ENCODE assay signal across 8 cellular contexts in genomic region chr9:127966416-127967150, GRCh38. TPM values are rescaled to one million over a fixed set of nuclear protein-coding genes. Genes with fewer than 3 reads are reported as not detected.
A peak's percentile ranks its signal among the peaks of the same experiment; 100 is the strongest.
DNase-seq lines count a peak whose midpoint lies in the region; ATAC-seq and TF ChIP-seq lines count a peak whose summit lies in the region.

No MANE protein-coding gene starts in this region.

- TF ChIP-seq CTCF in heart right ventricle (IDR thresholded peaks at IDR 0.05) (no peak), adrenal gland (IDR thresholded peaks at IDR 0.05) (no peak), mucosa of descending colon (IDR thresholded peaks at IDR 0.05) (no peak)

- H3K36me3 ChIP-seq in heart right ventricle (no peaks in the 10 kb centered on the region), adrenal gland (replicated peaks in 1 of 2) (no peaks in the 10 kb centered on the region), mucosa of descending colon (ENCODE audit: low read depth) (no peaks in the 10 kb centered on the region), urinary bladder (ENCODE audit: insufficient read depth) (no peaks in the 10 kb centered on the region)

- intact Hi-C loops in heart right ventricle (cut with DNase I): loop anchor here in 1 of 10 donors (10.0 kb wide), 1 partner anchor 1278 kb away; no protein-coding TSS in a partner anchor
- intact Hi-C loops in Right ventricle myocardium inferior (cut with DNase I): no loop called here
- intact Hi-C loops in adrenal gland (cut with DNase I): no loop called here
- intact Hi-C loops in mucosa of descending colon (cut with DNase I, micrococcal nuclease): no loop called here

- peaks cover 51 to 97% (median 92%) of the 10 kb centered on the region in 9 donors for H3K4me1 ChIP-seq in heart right ventricle
- peaks cover 89 to 100% of the 10 kb centered on the region in 2 donors for H3K4me1 ChIP-seq in adrenal gland (replicated peaks in 1 of 2)
- H3K4me1 ChIP-seq in mucosa of descending colon (ENCODE audit: low read depth): peaks cover 75% of the 10 kb centered on the region
- H3K4me1 ChIP-seq in urinary bladder (ENCODE audit: insufficient read depth): no peaks in the 10 kb centered on the region

- 58 to 67% methylated on average over 8 of the region's 8 CpGs for WGBS in heart right ventricle, 2 donors
- WGBS in adrenal gland, 4 donors: 55 to 72% (median 66%) methylated on average over 3 to 8 of the region's 8 CpGs
- WGBS in urinary bladder: 48% methylated on average over 8 of the region's 8 CpGs

- H3K9me3 ChIP-seq in heart right ventricle: no peaks in the 10 kb centered on the region
- no peaks in the 10 kb centered on the region for H3K9me3 ChIP-seq in adrenal gland (replicated peaks in 1 of 3)
- H3K9me3 ChIP-seq in mucosa of descending colon: no peaks in the 10 kb centered on the region

- no peak for TF ChIP-seq POLR2A in adrenal gland (IDR thresholded peaks at IDR 0.05)

- peak overlapping the region in 9 of 10 donors; percentile 76 to 93 (median 88) for H3K27ac ChIP-seq in heart right ventricle
- H3K27ac ChIP-seq in adrenal gland: peak overlapping the region; percentile 35 to 95 (median 91)
- peak overlapping the region; percentile 44 for H3K27ac ChIP-seq in urinary bladder (ENCODE audit: low read depth)

- DNase-seq in heart right ventricle: no peak
- no peak for DNase-seq in Right ventricle myocardium inferior (ENCODE audit: missing footprints)
- DNase-seq in adrenal gland: peak in 2 of 7 donors; percentile 17 to 35
- DNase-seq in mucosa of descending colon: peak in 2 of 3 donors; percentile 45 to 53
- no peak for DNase-seq in stimulated activated CD8-positive, alpha-beta memory T cell treated with anti-CD3 and anti-CD28 coated beads, Interleukin-4, amount 100 ng/mL, for 48 hours

- H3K4me3 ChIP-seq in heart right ventricle (no peak overlapping the region), adrenal gland (no peak overlapping the region), mucosa of descending colon (no peak overlapping the region), urinary bladder (ENCODE audit: low read depth, low read length) (no peak overlapping the region)

- H3K27me3 ChIP-seq in heart right ventricle: no peaks in the 10 kb centered on the region
- H3K27me3 ChIP-seq in adrenal gland: no peaks in the 10 kb centered on the region

- ATAC-seq in heart right ventricle: no peak
- ATAC-seq in Right ventricle myocardium inferior: no peak
- ATAC-seq in mucosa of descending colon: no peak
- no peak for ATAC-seq in GM21786 (IDR thresholded peaks at IDR 0.05; ENCODE audit: unreplicated experiment)
- no peak for ATAC-seq in HG02870 (IDR thresholded peaks at IDR 0.05; ENCODE audit: unreplicated experiment)

RNA-seq across cellular contexts. Expression of gene EEIG1, which starts 14.2 kb away (rescaled TPM):
- total RNA-seq in heart right ventricle (10 to 100 TPM; 11.1 to 33.5 (median 25.1) TPM), Right ventricle myocardium inferior (25.3 TPM), adrenal gland (100 to 1,000 TPM in 2 of 8 donors, 10 to 100 TPM in 6; 35.6 to 179 (median 72.0) TPM), mucosa of descending colon (100 to 1,000 TPM; 127 to 168 (median 144) TPM), urinary bladder (30.4 TPM)
- polyA plus RNA-seq in heart right ventricle (10 to 100 TPM in 1 of 2 donors, 1 to 10 TPM in 1; 6.7 to 13.0 TPM), adrenal gland (10 to 100 TPM; 24.5 to 49.5 (median 32.6) TPM), urinary bladder (67.1 TPM)

RNA-seq across cellular contexts. Expression of gene DPM2, which starts 28.9 kb away (rescaled TPM):
- total RNA-seq in heart right ventricle (10 to 100 TPM in 8 of 10 donors, 1 to 10 TPM in 2; 7.2 to 15.4 (median 12.3) TPM), Right ventricle myocardium inferior (11.9 TPM), adrenal gland (10 to 100 TPM; 18.4 to 46.8 (median 31.4) TPM), mucosa of descending colon (10 to 100 TPM; 23.0 to 30.4 (median 29.4) TPM), urinary bladder (7.5 TPM)
- polyA plus RNA-seq in heart right ventricle (10 to 100 TPM; 16.7 to 31.1 TPM), adrenal gland (10 to 100 TPM; 32.9 to 36.5 (median 35.6) TPM), urinary bladder (32.1 TPM)

RNA-seq across cellular contexts. Expression of gene PIP5KL1, which starts 36.0 kb away (rescaled TPM):
- under 1 TPM in 7 of 10 donors, not detected in 3; 0.25 to 0.59 (median 0.47) TPM for total RNA-seq in heart right ventricle
- polyA plus RNA-seq in heart right ventricle: under 1 TPM in 1 of 2 donors, not detected in 1; 0.28 TPM
- not detected for total RNA-seq in Right ventricle myocardium inferior
- total RNA-seq in adrenal gland: 1 to 10 TPM in 2 of 8 donors, under 1 TPM in 3, not detected in 3; 0.19 to 2.3 (median 0.83) TPM
- polyA plus RNA-seq in adrenal gland: 1 to 10 TPM in 1 of 3 donors, under 1 TPM in 2; 0.22 to 1.5 (median 0.54) TPM
- 1 to 10 TPM in 2 of 3 donors, under 1 TPM in 1; 0.58 to 1.9 (median 1.1) TPM for total RNA-seq in mucosa of descending colon
- total RNA-seq in urinary bladder: 0.48 TPM
- polyA plus RNA-seq in urinary bladder: 1.4 TPM

RNA-seq across cellular contexts. Expression of gene ST6GALNAC4, which starts 49.7 kb away (rescaled TPM):
- total RNA-seq in heart right ventricle (10 to 100 TPM; 23.2 to 52.9 (median 33.9) TPM), Right ventricle myocardium inferior (21.9 TPM), adrenal gland (10 to 100 TPM in 7 of 8 donors, 1 to 10 TPM in 1; 8.7 to 65.7 (median 24.7) TPM), mucosa of descending colon (10 to 100 TPM; 31.0 to 39.2 (median 37.2) TPM), urinary bladder (6.8 TPM)
- polyA plus RNA-seq in heart right ventricle (10 to 100 TPM; 10.8 to 48.6 TPM), adrenal gland (1 to 10 TPM; 5.3 to 9.2 (median 8.6) TPM), urinary bladder (35.1 TPM)

Comparison
In these comparisons a context has a peak if more than half of its experiments do, and no peak if none do; other contexts are left out.
1. DNase-seq: peak in mucosa of descending colon (2 of 3); none in heart right ventricle (0 of 2), Right ventricle myocardium inferior (single experiment) and stimulated activated CD8-positive, alpha-beta memory T cell treated with anti-CD3 and anti-CD28 coated beads, Interleukin-4, amount 100 ng/mL, for 48 hours (single experiment).
2. Peak in every context shown above with its lines, with median percentiles within 50 percentile points of each other: H3K27ac ChIP-seq.